Comparison of ENCODE assay signal across 27 cellular contexts in genomic region chr2:203774760-203775159, GRCh38.
A peak's percentile ranks its signal among the peaks of the same experiment; 100 is the strongest.
DNase-seq lines count a peak whose midpoint lies in the region; ATAC-seq, FAIRE-seq and TF ChIP-seq lines count a peak whose summit lies in the region.
"Had no signal": no experiment of that assay in that cellular context is flagged by ENCODE, and none has a peak within 500 bp of the region (broad histone marks: within the 10 kb centered on the region; RNA-seq: fewer than 3 reads in every experiment).

No MANE protein-coding gene starts in this region.

- H3K27ac ChIP-seq in H1 (ENCODE audit: low read depth, low read length) = no peak overlapping the region
- H3K27ac ChIP-seq: BLaER1, KMS-11, Peyer's patch, SK-N-MC had no signal

- no peak for TF ChIP-seq POLR2A in H1 (IDR thresholded peaks at IDR 0.05; ENCODE audit: control extremely low read depth in 1 of 2, low read depth in 2 of 2, low read length in 2 of 2)

- ATAC-seq in GM19463 (IDR thresholded peaks at IDR 0.05; ENCODE audit: unreplicated experiment) = no peak

- CTCF ChIA-PET in H1 (lab: Charles Lee; ENCODE audit: partially characterized antibody) = interaction anchor here (2.7 kb wide), 1 partner anchor 11 kb away, joined by 7 read pairs; no protein-coding TSS in a partner anchor

- no peak overlapping the region for H2BK120ac ChIP-seq in H1 (replicated peaks; ENCODE audit: low read depth, low read length)

- no peak overlapping the region for H3K4me3 ChIP-seq in H1 (ENCODE audit: extremely low read depth in 1 of 4, insufficient read depth in 2 of 4, low read depth in 3 of 4, low read length in 4 of 4)
- H3K4me3 ChIP-seq: BLaER1, Peyer's patch, SK-N-MC had no signal

- no peaks in the 10 kb centered on the region for H3K79me1 ChIP-seq in H1 (ENCODE audit: low read depth, low read length)

- H3K23me2 ChIP-seq in H1 (ENCODE audit: low read depth, low read length) = no peaks in the 10 kb centered on the region

- no peaks in the 10 kb centered on the region for H3K9me3 ChIP-seq in H1 (ENCODE audit: insufficient read depth in 2 of 2, low read depth in 1 of 2, low read length in 1 of 2)
- H3K9me3 ChIP-seq: Peyer's patch had no signal

- H3K4me2 ChIP-seq in H1 (ENCODE audit: insufficient read depth in 1 of 2, low read depth in 2 of 2, low read length in 2 of 2) = no peak overlapping the region
- H3K4me2 ChIP-seq: BLaER1, KMS-11 had no signal

- H2BK12ac ChIP-seq in H1 (ENCODE audit: low read depth, low read length) = no peak overlapping the region

- no peak overlapping the region for H3K23ac ChIP-seq in H1 (ENCODE audit: insufficient read length)

- H3K56ac ChIP-seq in H1 (replicated peaks; ENCODE audit: insufficient read length, low read depth, low read length) = no peak overlapping the region

- H3K4ac ChIP-seq in H1 (replicated peaks; ENCODE audit: insufficient read length, low read depth, low read length) = no peak overlapping the region

- no peak overlapping the region for H2BK20ac ChIP-seq in H1 (ENCODE audit: low read length)

- DNase-seq in EH (ENCODE audit: low read depth) = peak; percentile 68
- DNase-seq in HCEC 1CT = peak; percentile 18
- no peak for DNase-seq in H1 (ENCODE audit: low read depth in 1 of 2, low spot score in 2 of 2)
- peak; percentile 43 for DNase-seq in kidney tubule cell (ENCODE audit: low spot score)
- DNase-seq in midbrain (lab: John Stamatoyannopoulos, UW) = no peak
- no peak for DNase-seq in activated CD4-positive, alpha-beta T cell treated with anti-CD3 and anti-CD28 coated beads for 1 hour
- no peak for DNase-seq in NK-92 (lab: John Stamatoyannopoulos, UW; ENCODE audit: unreplicated experiment)
- DNase-seq: CD4-positive, CD25-positive, alpha-beta regulatory T cell; DMS53; GF-D8; H9; NCI-H1048; NCI-H1417; NCI-H1694; NCI-H2081; NCI-H2171; NCI-H226; NCI-H510A; NCI-H69; Peyer's patch; SHP77 treated with DMSO at 0.1 percent for 48 hours had no signal

- no peak for FAIRE-seq in H1 (lab: Jason Lieb, UNC)
- FAIRE-seq: D721Med, GM12891 had no signal

- no peak for TF ChIP-seq CTCF in H1 (IDR thresholded peaks at IDR 0.05; ENCODE audit: control extremely low read depth in 1 of 3, insufficient read depth in 1 of 3, low read depth in 1 of 3, low read length in 3 of 3)

- no peak for TF ChIP-seq RAD21 in H1 (IDR thresholded peaks at IDR 0.05 in 1 of 2, conservative IDR thresholded peaks at IDR 0.05 in 1 of 2; ENCODE audit: low read depth in 2 of 2, low read length in 2 of 2)

- no peak overlapping the region for H2AK5ac ChIP-seq in H1 (ENCODE audit: low read depth, low read length)

- POLR2A ChIA-PET in H1 (lab: Charles Lee; ENCODE audit: partially characterized antibody) = no interaction called here

- no peak overlapping the region for H3K18ac ChIP-seq in H1 (ENCODE audit: extremely low read depth, low read length)

- no peak overlapping the region for H2BK15ac ChIP-seq in H1 (ENCODE audit: low read length)

- no peak overlapping the region for H3K9ac ChIP-seq in H1 (replicated peaks in 1 of 4; ENCODE audit: extremely low read depth in 1 of 4, low read depth in 3 of 4, low read length in 3 of 4)
- H3K9ac ChIP-seq: BLaER1, KMS-11 had no signal

- H3K27me3 ChIP-seq in H1 (replicated peaks in 1 of 4; ENCODE audit: control insufficient read depth in 3 of 4, extremely low read depth in 1 of 4, insufficient read depth in 3 of 4, low read length in 3 of 4) = no peaks in the 10 kb centered on the region
- H3K27me3 ChIP-seq: BLaER1, Peyer's patch had no signal

- H4K91ac ChIP-seq in H1 (replicated peaks; ENCODE audit: insufficient read length, low read length) = no peak overlapping the region

- H4K8ac ChIP-seq in H1 (ENCODE audit: extremely low read depth, insufficient read depth, low read length) = no peak overlapping the region

- no peaks in the 10 kb centered on the region for H3K79me2 ChIP-seq in H1 (ENCODE audit: control insufficient read depth in 1 of 2, insufficient read depth in 2 of 2, low read length in 2 of 2)

- H3K14ac ChIP-seq in H1 (ENCODE audit: insufficient read length) = no peak overlapping the region

- TF ChIP-seq EP300 in H1 (IDR thresholded peaks at IDR 0.05; ENCODE audit: borderline replicate concordance in 1 of 2, low read depth in 2 of 2, low read length in 2 of 2) = no peak

- H2BK5ac ChIP-seq in H1 (ENCODE audit: low read depth, low read length) = no peak overlapping the region

- no peaks in the 10 kb centered on the region for H3K36me3 ChIP-seq in H1 (ENCODE audit: control insufficient read depth in 2 of 4, insufficient read depth in 4 of 4, low read length in 3 of 4)
- H3K36me3 ChIP-seq: BLaER1, Peyer's patch had no signal

- no peaks in the 10 kb centered on the region for H3K4me1 ChIP-seq in H1 (replicated peaks in 1 of 4; ENCODE audit: control insufficient read depth in 3 of 4, insufficient read depth in 4 of 4, low read length in 3 of 4)
- H3K4me1 ChIP-seq: BLaER1, Peyer's patch had no signal

- H4K5ac ChIP-seq in H1 (ENCODE audit: insufficient read length, low read depth, low read length) = no peak overlapping the region

- WGBS in H1 (ENCODE audit: extremely low coverage in 1 of 2, insufficient coverage in 1 of 2, insufficient read length in 1 of 2, insufficient replicate concordance in 2 of 2, low coverage in 1 of 2, low lambda C conversion rate in 2 of 2, missing lambda C conversion rate in 1 of 2), 2 experiments = 82% methylated on average over 9 of the region's 9 CpGs; no CpG with 5 or more reads in 1 of the 2 experiments

- no peaks in the 10 kb centered on the region for H4K20me1 ChIP-seq in H1 (replicated peaks in 1 of 2; ENCODE audit: control insufficient read depth in 1 of 2, insufficient read depth in 2 of 2, low read length in 2 of 2)
- H4K20me1 ChIP-seq: BLaER1 had no signal

- H2AFZ ChIP-seq in H1 (ENCODE audit: low read length) = 0 out of 2 replicates have a peak overlapping the region, but pooled peaks have one; percentile 76

TF ChIP-seq in H1, 55 proteins besides CTCF, POLR2A, EP300 and RAD21 (continues in another document):
- TF ChIP-seq MAX (IDR thresholded peaks at IDR 0.05) = no peak
- no peak for TF ChIP-seq USF2 (IDR thresholded peaks at IDR 0.05; ENCODE audit: low read length)

Comparison
In these comparisons a context has a peak if more than half of its experiments do, and no peak if none do; other contexts are left out.
1. DNase-seq: peak in EH (single experiment), HCEC 1CT (single experiment) and kidney tubule cell (single experiment); none in H1 (0 of 2), midbrain (single experiment), activated CD4-positive, alpha-beta T cell treated with anti-CD3 and anti-CD28 coated beads for 1 hour (single experiment) and NK-92 (single experiment).